In genomic region chr11:123020968-123021367, GRCh38 we compare ENCODE assay signal across 8 cellular contexts. TPM values are rescaled to one million over a fixed set of nuclear protein-coding genes. Genes with fewer than 3 reads are reported as not detected.
DNase-seq lines count a peak whose midpoint lies in the region; ATAC-seq and TF ChIP-seq lines count a peak whose summit lies in the region.

No MANE protein-coding gene starts in this region.

- H3K79me2 ChIP-seq in H9 (ENCODE audit: insufficient read depth, low read length): no peaks in the 10 kb centered on the region

- TF ChIP-seq CTCF in H9 (conservative IDR thresholded peaks at IDR 0.05) (peak; percentile 77), WERI-Rb-1 (IDR thresholded peaks at IDR 0.05; ENCODE audit: low read depth, low read length) (peak; percentile 81), epithelial cell of proximal tubule (conservative IDR thresholded peaks at IDR 0.05; ENCODE audit: low read depth, low read length) (peak; percentile 83), progenitor cell of endocrine pancreas (IDR thresholded peaks at IDR 0.05; ENCODE audit: unreplicated experiment) (peak; percentile 61)

- no peak overlapping the region for H3T11ph ChIP-seq in H9 (ENCODE audit: low read length)

- no peak overlapping the region for H3K9ac ChIP-seq in H9 (ENCODE audit: extremely low read depth, insufficient read length, low read length)

- no peak overlapping the region for H2AK5ac ChIP-seq in H9 (ENCODE audit: insufficient read length, low read length)

- H3K4me3 Mint-ChIP-seq in H9 (no peak overlapping the region), progenitor cell of endocrine pancreas (ENCODE audit: low read depth) (no peak overlapping the region)

- H3K27me3 Mint-ChIP-seq in H9 (ENCODE audit: low read depth) (peaks cover 5% of the 10 kb centered on the region), progenitor cell of endocrine pancreas (peaks cover 8% of the 10 kb centered on the region)

- H2BK20ac ChIP-seq in H9 (ENCODE audit: low read depth, low read length, poor library complexity, severe bottlenecking): no peak overlapping the region

- no peak for ATAC-seq in GM19452 (IDR thresholded peaks at IDR 0.05; ENCODE audit: unreplicated experiment)

- H3K27me3 ChIP-seq in H9 (ENCODE audit: insufficient read depth, low read length): no peaks in the 10 kb centered on the region
- H3K27me3 ChIP-seq in WERI-Rb-1 (ENCODE audit: insufficient read depth, low read depth, severe bottlenecking): no peaks in the 10 kb centered on the region

- no peak overlapping the region for H4K91ac ChIP-seq in H9 (ENCODE audit: insufficient read length, low read depth, low read length)

- H3K27ac ChIP-seq in H9 (ENCODE audit: insufficient read length, low read depth, low read length): no peak overlapping the region
- no peak overlapping the region for H3K27ac ChIP-seq in WERI-Rb-1

- no peak overlapping the region for H3K23ac ChIP-seq in H9 (ENCODE audit: insufficient read length, low read depth, low read length)

- no peaks in the 10 kb centered on the region for H3K36me3 ChIP-seq in WERI-Rb-1

- no peaks in the 10 kb centered on the region for H3K36me3 Mint-ChIP-seq in H9 (ENCODE audit: insufficient read depth in 1 of 3, low read depth in 3 of 3)
- no peaks in the 10 kb centered on the region for H3K36me3 Mint-ChIP-seq in progenitor cell of endocrine pancreas (ENCODE audit: insufficient read depth)

- H3K4me1 ChIP-seq in H9 (ENCODE audit: insufficient read depth, low read length): no peaks in the 10 kb centered on the region

- H3K4me1 Mint-ChIP-seq in H9 (peaks cover 1 to 9% of the 10 kb centered on the region in 2 experiments; a peak in 2 of 4 replicates), progenitor cell of endocrine pancreas (ENCODE audit: low read depth) (no peaks in the 10 kb centered on the region)

- H3K4ac ChIP-seq in H9 (ENCODE audit: low read depth, low read length): no peak overlapping the region

- no peak overlapping the region for H2BK12ac ChIP-seq in H9 (ENCODE audit: insufficient read length, low read depth, low read length)

- H4K5ac ChIP-seq in H9 (ENCODE audit: insufficient read length, low read depth, low read length): no peak overlapping the region

- H3K14ac ChIP-seq in H9 (ENCODE audit: insufficient read depth, low read length): no peak overlapping the region

- no peaks in the 10 kb centered on the region for H3K79me1 ChIP-seq in H9 (ENCODE audit: insufficient read depth, low read depth, low read length, poor library complexity, severe bottlenecking)

- H2BK120ac ChIP-seq in H9 (ENCODE audit: low read depth, low read length, poor library complexity, severe bottlenecking): no peak overlapping the region

- no peak overlapping the region for H4K8ac ChIP-seq in H9 (replicated peaks; ENCODE audit: insufficient read length, low read depth, low read length)

- H3K27ac Mint-ChIP-seq in H9 (no peak overlapping the region), progenitor cell of endocrine pancreas (no peak overlapping the region)

- H3K18ac ChIP-seq in H9 (ENCODE audit: insufficient read length, low read depth, low read length): no peak overlapping the region

- H3K9me3 Mint-ChIP-seq in H9: no peaks in the 10 kb centered on the region
- no peaks in the 10 kb centered on the region for H3K9me3 Mint-ChIP-seq in progenitor cell of endocrine pancreas (ENCODE audit: low read depth)

- no peaks in the 10 kb centered on the region for H3K23me2 ChIP-seq in H9 (ENCODE audit: insufficient read length, low read depth, low read length, poor library complexity, severe bottlenecking)

- H2BK5ac ChIP-seq in H9 (ENCODE audit: insufficient read length, low read length): no peak overlapping the region

- no peak overlapping the region for H2AFZ ChIP-seq in H9 (ENCODE audit: low read length)

- H3K9me3 ChIP-seq in H9 (ENCODE audit: control insufficient read depth, low read depth, low read length) (no peaks in the 10 kb centered on the region), WERI-Rb-1 (ENCODE audit: severe bottlenecking) (no peaks in the 10 kb centered on the region)

- no peak overlapping the region for H3K56ac ChIP-seq in H9 (ENCODE audit: insufficient read length, low read depth, low read length)

- WGBS in H9 (ENCODE audit: extremely low coverage, insufficient read length, low lambda C conversion rate): no CpG with 5 or more reads among the region's 2 CpGs

- H3K4me2 ChIP-seq in H9 (ENCODE audit: insufficient read depth, insufficient read length, low read length): no peak overlapping the region

- H3K4me3 ChIP-seq in WERI-Rb-1 (ENCODE audit: low read depth, low read length) (no peak overlapping the region), epithelial cell of proximal tubule (ENCODE audit: low read depth, low read length) (no peak overlapping the region)

- no peak overlapping the region for H2BK15ac ChIP-seq in H9 (ENCODE audit: low read depth, low read length)

- H4K20me1 ChIP-seq in H9 (ENCODE audit: control insufficient read depth, insufficient read depth, insufficient read length): no peaks in the 10 kb centered on the region

- DNase-seq in SHP77 (lab: John Stamatoyannopoulos, UW): peak; percentile 39 to 48
- no peak for DNase-seq in SHP77 treated with DMSO at 0.1 percent for 48 hours (lab: John Stamatoyannopoulos, UW)
- peak; percentile 70 for DNase-seq in H9
- DNase-seq in NCI-H1694 (lab: John Stamatoyannopoulos, UW): peak; percentile 19
- peak; percentile 57 for DNase-seq in WERI-Rb-1
- no peak for DNase-seq in epithelial cell of proximal tubule (ENCODE audit: low read depth)
- DNase-seq in progenitor cell of endocrine pancreas (ENCODE audit: low spot score, unreplicated experiment): no peak

RNA-seq across cellular contexts. Expression of gene BSX, which starts 39.3 kb away (rescaled TPM):
- not detected in 2 replicates for total RNA-seq in H9 (2021)
- total RNA-seq in epithelial cell of proximal tubule: not detected in 2 replicates
- total RNA-seq in progenitor cell of endocrine pancreas: not detected in 2 replicates

RNA-seq across cellular contexts. Expression of gene HSPA8, which starts 41.0 kb away (rescaled TPM):
- 2,142 and 2,160 TPM in 2 replicates for total RNA-seq in H9 (2021)
- total RNA-seq in epithelial cell of proximal tubule: 1,872 and 3,297 TPM in 2 replicates
- 1,127 and 1,140 TPM in 2 replicates for total RNA-seq in progenitor cell of endocrine pancreas

Comparison
In these comparisons a context has a peak if more than half of its experiments do, and no peak if none do; other contexts are left out.
1. DNase-seq: peak in SHP77 (2 of 2), H9 (single experiment), NCI-H1694 (single experiment) and WERI-Rb-1 (single experiment); none in SHP77 treated with DMSO at 0.1 percent for 48 hours (single experiment), epithelial cell of proximal tubule (single experiment) and progenitor cell of endocrine pancreas (single experiment).
2. Peak in every context shown above with its lines, with median percentiles within 50 percentile points of each other: CTCF ChIP-seq.